ENCODE assay signal across 21 cellular contexts in genomic region chr9:28915256-28915930, GRCh38.
DNase-seq lines count a peak whose midpoint lies in the region; ATAC-seq and TF ChIP-seq lines count a peak whose summit lies in the region.
"Had no signal": no experiment of that assay in that cellular context is flagged by ENCODE, and none has a peak within 500 bp of the region (broad histone marks: within the 10 kb centered on the region; RNA-seq: fewer than 3 reads in every experiment).

No MANE protein-coding gene starts in this region.

- DNase-seq in MCF 10A (ENCODE audit: unreplicated experiment) (peak; percentile 33), breast epithelium (ENCODE audit: low spot score in 2 of 2) (no peak), mammary epithelial cell (peak; percentile 86), kidney tubule cell (ENCODE audit: low spot score) (peak; percentile 90), inferior parietal cortex (ENCODE audit: extremely low spot score) (no peak), coronary artery (ENCODE audit: low spot score) (no peak), right atrium auricular region (ENCODE audit: low spot score) (no peak)
- DNase-seq: activated CD4-positive, alpha-beta T cell treated with anti-CD3 and anti-CD28 coated beads, Interleukin-2, amount 50 U/mL, for 4 hours; activated gamma-delta T cell treated with Interleukin-2 at 50 U/mL for 16 hours; caudate nucleus; NCI-H1436 treated with DMSO at 0.1 percent for 48 hours; NCI-H2171; retina; SJCRH30; T-helper 2 cell; uterus; WERI-Rb-1 had no signal

- dilution Hi-C loops in mammary epithelial cell (cut with HindIII; ENCODE audit: low sequenced_read_pairs), result no loop called here

- no peaks in the 10 kb centered on the region for H3K4me1 Mint-ChIP-seq in MCF 10A (ENCODE audit: insufficient read depth, unreplicated experiment)
- H3K4me1 Mint-ChIP-seq: IgD-negative memory B cell had no signal

- TF ChIP-seq POLR2A in breast epithelium (IDR thresholded peaks at IDR 0.05), result no peak

- H3K27ac ChIP-seq in breast epithelium (no peak overlapping the region), mammary epithelial cell (ENCODE audit: insufficient read depth, low read depth, low read length) (peak overlapping the region; percentile 18), coronary artery (no peak overlapping the region), right atrium auricular region (no peak overlapping the region)
- H3K27ac ChIP-seq: BLaER1, HL-60, SJCRH30, uterus, WERI-Rb-1 had no signal

- ATAC-seq in HG03565 (IDR thresholded peaks at IDR 0.05; ENCODE audit: unreplicated experiment), result no peak

- no TSS peak for BruUV-seq in MCF 10A (replicated peaks; lab: Mats Ljungman, UMichigan)
- no TSS peak for BruUV-seq in mammary epithelial cell (replicated peaks; lab: Mats Ljungman, UMichigan)

- 45% methylated on average over 2 of the region's 2 CpGs for WGBS in mammary epithelial cell (ENCODE audit: low coverage, missing lambda C conversion rate)

- H3K4me3 ChIP-seq in breast epithelium (no peak overlapping the region), mammary epithelial cell (replicated peaks in 1 of 3; ENCODE audit: insufficient read depth in 1 of 3, low read depth in 2 of 3, low read length in 3 of 3) (no peak overlapping the region), coronary artery (no peak overlapping the region), right atrium auricular region (no peak overlapping the region)
- H3K4me3 ChIP-seq: BLaER1, SJCRH30, uterus had no signal

- H3K9me3 Mint-ChIP-seq in MCF 10A (ENCODE audit: unreplicated experiment), result no peaks in the 10 kb centered on the region

- POLR2A ChIA-PET in MCF 10A (lab: Yijun Ruan, JAX), result interaction anchor here (0.6 kb wide), 1 partner anchor 666 kb away, joined by 4 read pairs; no protein-coding TSS in a partner anchor

- H3K79me2 ChIP-seq in mammary epithelial cell (ENCODE audit: insufficient read depth, low read length), result peaks cover 7% of the 10 kb centered on the region

- no peaks in the 10 kb centered on the region for H3K9me3 ChIP-seq in breast epithelium
- H3K9me3 ChIP-seq in mammary epithelial cell (replicated peaks; ENCODE audit: insufficient read depth, low read length), result peaks cover under 1% of the 10 kb centered on the region
- no peaks in the 10 kb centered on the region for H3K9me3 ChIP-seq in right atrium auricular region
- H3K9me3 ChIP-seq: BLaER1, SJCRH30, uterus had no signal

- TF ChIP-seq CTCF in MCF 10A (IDR thresholded peaks at IDR 0.05; ENCODE audit: unreplicated experiment), result no peak
- no peak for TF ChIP-seq CTCF in breast epithelium (IDR thresholded peaks at IDR 0.05)
- no peak for TF ChIP-seq CTCF in mammary epithelial cell (conservative IDR thresholded peaks at IDR 0.05 in 1 of 2, IDR thresholded peaks at IDR 0.05 in 1 of 2; ENCODE audit: extremely low read depth in 1 of 2, insufficient read depth in 1 of 2, low read depth in 1 of 2, low read length in 2 of 2)
- TF ChIP-seq CTCF in coronary artery (IDR thresholded peaks at IDR 0.05), result no peak
- no peak for TF ChIP-seq CTCF in right atrium auricular region (IDR thresholded peaks at IDR 0.05)

- H3K4me1 ChIP-seq in breast epithelium (no peaks in the 10 kb centered on the region), mammary epithelial cell (ENCODE audit: insufficient read depth, low read length) (peaks cover 20% of the 10 kb centered on the region), right atrium auricular region (no peaks in the 10 kb centered on the region)
- H3K4me1 ChIP-seq: BLaER1, SJCRH30, uterus had no signal

- no peak overlapping the region for H3K9ac ChIP-seq in mammary epithelial cell (ENCODE audit: insufficient read depth, low read length)
- H3K9ac ChIP-seq: BLaER1 had no signal

- no peak overlapping the region for H3K27ac Mint-ChIP-seq in MCF 10A (ENCODE audit: low read depth, unreplicated experiment)

- intact Hi-C loops in MCF 10A (cut with micrococcal nuclease), result no loop called here
- intact Hi-C loops in breast epithelium (cut with DNase I; ENCODE audit: low total_unique reads), result no loop called here
- intact Hi-C loops in mammary epithelial cell (cut with micrococcal nuclease), result no loop called here

- H3K27me3 ChIP-seq in breast epithelium (no peaks in the 10 kb centered on the region), mammary epithelial cell (ENCODE audit: insufficient read depth, low read length) (no peaks in the 10 kb centered on the region), right atrium auricular region (no peaks in the 10 kb centered on the region)
- H3K27me3 ChIP-seq: BLaER1, SJCRH30, uterus had no signal

- H3K4me3 Mint-ChIP-seq in MCF 10A (ENCODE audit: unreplicated experiment), result no peak overlapping the region
- H3K4me3 Mint-ChIP-seq: IgD-negative memory B cell had no signal

- CTCF ChIA-PET in MCF 10A (lab: Yijun Ruan, JAX), result no interaction called here
- CTCF ChIA-PET in mammary epithelial cell (lab: Charles Lee; ENCODE audit: low non-redundant PET), result no interaction called here

- no peaks in the 10 kb centered on the region for H3K36me3 ChIP-seq in breast epithelium
- no peaks in the 10 kb centered on the region for H3K36me3 ChIP-seq in mammary epithelial cell (ENCODE audit: insufficient read depth, low read length)
- no peaks in the 10 kb centered on the region for H3K36me3 ChIP-seq in right atrium auricular region
- H3K36me3 ChIP-seq: BLaER1, SJCRH30, uterus, WERI-Rb-1 had no signal

- no peaks in the 10 kb centered on the region for H3K27me3 Mint-ChIP-seq in MCF 10A (ENCODE audit: insufficient read depth, unreplicated experiment)
- H3K27me3 Mint-ChIP-seq: IgD-negative memory B cell had no signal

- no peaks in the 10 kb centered on the region for H4K20me1 ChIP-seq in mammary epithelial cell (ENCODE audit: insufficient read depth, low read length)
- H4K20me1 ChIP-seq: BLaER1 had no signal

- in situ Hi-C loops in mammary epithelial cell (cut with MboI; ENCODE audit: low sequenced_read_pairs in 2 of 2), result no loop called here

- H3K4me2 ChIP-seq in mammary epithelial cell (ENCODE audit: insufficient read depth, low read depth, low read length), result peak overlapping the region; percentile 4
- H3K4me2 ChIP-seq: BLaER1 had no signal

- H2AFZ ChIP-seq in mammary epithelial cell (ENCODE audit: low read depth, low read length), result no peak overlapping the region

- no peaks in the 10 kb centered on the region for H3K36me3 Mint-ChIP-seq in MCF 10A (ENCODE audit: insufficient read depth, unreplicated experiment)
- H3K36me3 Mint-ChIP-seq: IgD-negative memory B cell had no signal

Comparison
In these comparisons a context has a peak if more than half of its experiments do, and no peak if none do; other contexts are left out.
1. DNase-seq: peak in MCF 10A (single experiment), mammary epithelial cell (single experiment) and kidney tubule cell (single experiment); none in breast epithelium (0 of 2), inferior parietal cortex (single experiment), coronary artery (single experiment) and right atrium auricular region (single experiment).